Comparison of ENCODE assay signal across 34 cellular contexts in genomic region chr7:94669773-94670495, GRCh38.
"Had no signal": no experiment of that assay in that cellular context is flagged by ENCODE, and none has a peak within 500 bp of the region (broad histone marks: within the 10 kb centered on the region; RNA-seq: fewer than 3 reads in every experiment).

No MANE protein-coding gene starts in this region.

- H3K4me3 ChIP-seq: MG63 had no signal

- DNase-seq: Karpas-422, Kasumi-1, MG63, MM.1S, MV-4-11, NCI-H1048, NCI-H1092, NCI-H1092 treated with DMSO at 0.1 percent for 48 hours, NCI-H1105, NCI-H1105 treated with DMSO at 0.1 percent for 48 hours, NCI-H1417, NCI-H1417 treated with DMSO at 0.1 percent for 48 hours, NCI-H1436, NCI-H1436 treated with DMSO at 0.1 percent for 48 hours, NCI-H146, NCI-H1694, NCI-H1694 treated with DMSO at 0.1 percent for 48 hours, NCI-H187, NCI-H187 treated with DMSO at 0.1 percent for 48 hours, NCI-H1930, NCI-H2029, NCI-H2029 treated with DMSO at 0.1 percent for 48 hours, NCI-H2081, NCI-H2081 treated with DMSO at 0.1 percent for 48 hours, NCI-H2107, NCI-H2171, NCI-H2171 treated with DMSO at 0.1 percent for 48 hours, NCI-H2227 treated with DMSO at 0.1 percent for 48 hours, NCI-H226, NCI-H345, NCI-H446, NCI-H446 treated with DMSO at 0.1 percent for 48 hours, NCI-H510A had no signal

- H3K27me3 ChIP-seq: MG63 had no signal

- H3K9ac ChIP-seq: KMS-11 had no signal

- H3K36me3 ChIP-seq: MG63 had no signal

- H3K4me2 ChIP-seq: KMS-11 had no signal

- H3K27ac ChIP-seq: KMS-11 had no signal

- H3K9me3 ChIP-seq: MG63 had no signal
